In genomic region chr16:75064403-75065148, GRCh38 we compare ENCODE assay signal across 1 cellular context.
TF ChIP-seq lines count a peak whose summit lies in the region.

No MANE protein-coding gene starts in this region.

TF ChIP-seq in HepG2, 621 proteins besides CTCF, POLR2A, EP300 and RAD21 (continued from another document and continues in another):
- TF ChIP-seq ZNF280D (CRISPR knock-in tag; IDR thresholded peaks at IDR 0.05) (0 out of 2 replicates have a peak, but pooled peaks have one; percentile 12), ZNF781 (CRISPR knock-in tag; IDR thresholded peaks at IDR 0.05; ENCODE audit: borderline replicate concordance, not compliant biosample characterization) (no peak), ZSCAN9 (CRISPR knock-in tag; IDR thresholded peaks at IDR 0.05; ENCODE audit: borderline replicate concordance) (0 out of 2 replicates have a peak, but pooled peaks have one; percentile 50), POLR2AphosphoS5 (IDR thresholded peaks at IDR 0.05; ENCODE audit: low read depth, low read length) (no peak), ZNF230 (CRISPR knock-in tag; IDR thresholded peaks at IDR 0.05) (peak; percentile 62; the same call in 1 of the 2 replicates), KAT8 (CRISPR knock-in tag; IDR thresholded peaks at IDR 0.05) (peak; percentile 56; the same call in 1 of the 2 replicates), ZNF790 (CRISPR knock-in tag; IDR thresholded peaks at IDR 0.05; ENCODE audit: borderline replicate concordance) (no peak), NR2F6 (IDR thresholded peaks at IDR 0.05) (no peak), NR2F6 (CRISPR knock-in tag; IDR thresholded peaks at IDR 0.05) (peak; percentile 18; the same call in 1 of the 2 replicates), FOXA1 (IDR thresholded peaks at IDR 0.05) (no peak), FOXA1 (CRISPR knock-in tag; IDR thresholded peaks at IDR 0.05) (0 out of 2 replicates have a peak, but pooled peaks have one; percentile 1), CBX2 (IDR thresholded peaks at IDR 0.05; ENCODE audit: low read depth, low read length) (no peak), CBX2 (CRISPR knock-in tag; IDR thresholded peaks at IDR 0.05; ENCODE audit: low read depth) (no peak), ETV5 (CRISPR knock-in tag; IDR thresholded peaks at IDR 0.05; ENCODE audit: borderline replicate concordance) (0 out of 2 replicates have a peak, but pooled peaks have one; percentile 7), ZNF724P (CRISPR knock-in tag; IDR thresholded peaks at IDR 0.05; ENCODE audit: borderline replicate concordance) (no peak), YEATS2 (CRISPR knock-in tag; IDR thresholded peaks at IDR 0.05; ENCODE audit: borderline replicate concordance) (peak; percentile 23; the same call in 1 of the 2 replicates), JUNB (CRISPR knock-in tag; IDR thresholded peaks at IDR 0.05; ENCODE audit: borderline replicate concordance) (no peak), NAIF1 (CRISPR knock-in tag; IDR thresholded peaks at IDR 0.05; ENCODE audit: borderline replicate concordance) (peak; percentile 19; the same call in 1 of the 2 replicates), GMEB1 (CRISPR knock-in tag; IDR thresholded peaks at IDR 0.05; ENCODE audit: borderline replicate concordance) (peak; percentile 30; the same call in 1 of the 2 replicates), DR1 (CRISPR knock-in tag; IDR thresholded peaks at IDR 0.05) (no peak), ZMYM2 (CRISPR knock-in tag; IDR thresholded peaks at IDR 0.05) (peak; percentile 55; the same call in 1 of the 2 replicates), IRF1 (CRISPR knock-in tag; IDR thresholded peaks at IDR 0.05; ENCODE audit: low read depth) (no peak), ZNF143 (CRISPR knock-in tag; IDR thresholded peaks at IDR 0.05) (peak; percentile 84), MLXIP (CRISPR knock-in tag; IDR thresholded peaks at IDR 0.05; ENCODE audit: borderline replicate concordance) (no peak), RXRA (CRISPR knock-in tag; IDR thresholded peaks at IDR 0.05) (no peak), CBX1 (IDR thresholded peaks at IDR 0.05; ENCODE audit: low read depth) (no peak), ZNF460 (CRISPR knock-in tag; IDR thresholded peaks at IDR 0.05; ENCODE audit: borderline replicate concordance) (no peak)
- TF ChIP-seq, protein P1, sequence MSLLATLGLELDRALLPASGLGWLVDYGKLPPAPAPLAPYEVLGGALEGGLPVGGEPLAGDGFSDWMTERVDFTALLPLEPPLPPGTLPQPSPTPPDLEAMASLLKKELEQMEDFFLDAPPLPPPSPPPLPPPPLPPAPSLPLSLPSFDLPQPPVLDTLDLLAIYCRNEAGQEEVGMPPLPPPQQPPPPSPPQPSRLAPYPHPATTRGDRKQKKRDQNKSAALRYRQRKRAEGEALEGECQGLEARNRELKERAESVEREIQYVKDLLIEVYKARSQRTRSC (CRISPR knock-in tag; IDR thresholded peaks at IDR 0.05; ENCODE audit: low read depth), result no peak
- TF ChIP-seq, protein P2, sequence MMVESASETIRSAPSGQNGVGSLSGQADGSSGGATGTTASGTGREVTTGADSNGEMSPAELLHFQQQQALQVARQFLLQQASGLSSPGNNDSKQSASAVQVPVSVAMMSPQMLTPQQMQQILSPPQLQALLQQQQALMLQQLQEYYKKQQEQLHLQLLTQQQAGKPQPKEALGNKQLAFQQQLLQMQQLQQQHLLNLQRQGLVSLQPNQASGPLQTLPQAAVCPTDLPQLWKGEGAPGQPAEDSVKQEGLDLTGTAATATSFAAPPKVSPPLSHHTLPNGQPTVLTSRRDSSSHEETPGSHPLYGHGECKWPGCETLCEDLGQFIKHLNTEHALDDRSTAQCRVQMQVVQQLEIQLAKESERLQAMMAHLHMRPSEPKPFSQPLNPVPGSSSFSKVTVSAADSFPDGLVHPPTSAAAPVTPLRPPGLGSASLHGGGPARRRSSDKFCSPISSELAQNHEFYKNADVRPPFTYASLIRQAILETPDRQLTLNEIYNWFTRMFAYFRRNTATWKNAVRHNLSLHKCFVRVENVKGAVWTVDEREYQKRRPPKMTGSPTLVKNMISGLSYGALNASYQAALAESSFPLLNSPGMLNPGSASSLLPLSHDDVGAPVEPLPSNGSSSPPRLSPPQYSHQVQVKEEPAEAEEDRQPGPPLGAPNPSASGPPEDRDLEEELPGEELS (CRISPR knock-in tag; IDR thresholded peaks at IDR 0.05), result peak; percentile 56; the same call in 1 of the 2 replicates
- TF ChIP-seq, protein P3, sequence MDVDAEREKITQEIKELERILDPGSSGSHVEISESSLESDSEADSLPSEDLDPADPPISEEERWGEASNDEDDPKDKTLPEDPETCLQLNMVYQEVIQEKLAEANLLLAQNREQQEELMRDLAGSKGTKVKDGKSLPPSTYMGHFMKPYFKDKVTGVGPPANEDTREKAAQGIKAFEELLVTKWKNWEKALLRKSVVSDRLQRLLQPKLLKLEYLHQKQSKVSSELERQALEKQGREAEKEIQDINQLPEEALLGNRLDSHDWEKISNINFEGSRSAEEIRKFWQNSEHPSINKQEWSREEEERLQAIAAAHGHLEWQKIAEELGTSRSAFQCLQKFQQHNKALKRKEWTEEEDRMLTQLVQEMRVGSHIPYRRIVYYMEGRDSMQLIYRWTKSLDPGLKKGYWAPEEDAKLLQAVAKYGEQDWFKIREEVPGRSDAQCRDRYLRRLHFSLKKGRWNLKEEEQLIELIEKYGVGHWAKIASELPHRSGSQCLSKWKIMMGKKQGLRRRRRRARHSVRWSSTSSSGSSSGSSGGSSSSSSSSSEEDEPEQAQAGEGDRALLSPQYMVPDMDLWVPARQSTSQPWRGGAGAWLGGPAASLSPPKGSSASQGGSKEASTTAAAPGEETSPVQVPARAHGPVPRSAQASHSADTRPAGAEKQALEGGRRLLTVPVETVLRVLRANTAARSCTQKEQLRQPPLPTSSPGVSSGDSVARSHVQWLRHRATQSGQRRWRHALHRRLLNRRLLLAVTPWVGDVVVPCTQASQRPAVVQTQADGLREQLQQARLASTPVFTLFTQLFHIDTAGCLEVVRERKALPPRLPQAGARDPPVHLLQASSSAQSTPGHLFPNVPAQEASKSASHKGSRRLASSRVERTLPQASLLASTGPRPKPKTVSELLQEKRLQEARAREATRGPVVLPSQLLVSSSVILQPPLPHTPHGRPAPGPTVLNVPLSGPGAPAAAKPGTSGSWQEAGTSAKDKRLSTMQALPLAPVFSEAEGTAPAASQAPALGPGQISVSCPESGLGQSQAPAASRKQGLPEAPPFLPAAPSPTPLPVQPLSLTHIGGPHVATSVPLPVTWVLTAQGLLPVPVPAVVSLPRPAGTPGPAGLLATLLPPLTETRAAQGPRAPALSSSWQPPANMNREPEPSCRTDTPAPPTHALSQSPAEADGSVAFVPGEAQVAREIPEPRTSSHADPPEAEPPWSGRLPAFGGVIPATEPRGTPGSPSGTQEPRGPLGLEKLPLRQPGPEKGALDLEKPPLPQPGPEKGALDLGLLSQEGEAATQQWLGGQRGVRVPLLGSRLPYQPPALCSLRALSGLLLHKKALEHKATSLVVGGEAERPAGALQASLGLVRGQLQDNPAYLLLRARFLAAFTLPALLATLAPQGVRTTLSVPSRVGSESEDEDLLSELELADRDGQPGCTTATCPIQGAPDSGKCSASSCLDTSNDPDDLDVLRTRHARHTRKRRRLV (CRISPR knock-in tag; IDR thresholded peaks at IDR 0.05), result no peak
- TF ChIP-seq, protein P4, sequence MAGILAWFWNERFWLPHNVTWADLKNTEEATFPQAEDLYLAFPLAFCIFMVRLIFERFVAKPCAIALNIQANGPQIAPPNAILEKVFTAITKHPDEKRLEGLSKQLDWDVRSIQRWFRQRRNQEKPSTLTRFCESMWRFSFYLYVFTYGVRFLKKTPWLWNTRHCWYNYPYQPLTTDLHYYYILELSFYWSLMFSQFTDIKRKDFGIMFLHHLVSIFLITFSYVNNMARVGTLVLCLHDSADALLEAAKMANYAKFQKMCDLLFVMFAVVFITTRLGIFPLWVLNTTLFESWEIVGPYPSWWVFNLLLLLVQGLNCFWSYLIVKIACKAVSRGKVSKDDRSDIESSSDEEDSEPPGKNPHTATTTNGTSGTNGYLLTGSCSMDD (CRISPR knock-in tag; IDR thresholded peaks at IDR 0.05), result no peak
- TF ChIP-seq, protein P5, sequence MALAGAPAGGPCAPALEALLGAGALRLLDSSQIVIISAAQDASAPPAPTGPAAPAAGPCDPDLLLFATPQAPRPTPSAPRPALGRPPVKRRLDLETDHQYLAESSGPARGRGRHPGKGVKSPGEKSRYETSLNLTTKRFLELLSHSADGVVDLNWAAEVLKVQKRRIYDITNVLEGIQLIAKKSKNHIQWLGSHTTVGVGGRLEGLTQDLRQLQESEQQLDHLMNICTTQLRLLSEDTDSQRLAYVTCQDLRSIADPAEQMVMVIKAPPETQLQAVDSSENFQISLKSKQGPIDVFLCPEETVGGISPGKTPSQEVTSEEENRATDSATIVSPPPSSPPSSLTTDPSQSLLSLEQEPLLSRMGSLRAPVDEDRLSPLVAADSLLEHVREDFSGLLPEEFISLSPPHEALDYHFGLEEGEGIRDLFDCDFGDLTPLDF (CRISPR knock-in tag; IDR thresholded peaks at IDR 0.05), result no peak
